27 cellular contexts compared by ENCODE assay signal in genomic region chr2:168734199-168734746, GRCh38.
"Had no signal": no experiment of that assay in that cellular context is flagged by ENCODE, and none has a peak within 500 bp of the region (broad histone marks: within the 10 kb centered on the region; RNA-seq: fewer than 3 reads in every experiment).

No MANE protein-coding gene starts in this region.

- ATAC-seq: activated CD4-positive, CD25-positive, alpha-beta regulatory T cell treated with anti-CD3 and anti-CD28 coated beads, Interleukin-2, amount 50 U/mL, for 24 hours; activated T-cell treated with anti-CD3 and anti-CD28 coated beads, Interleukin-2, amount 50 U/mL, for 4 hours; activated T-helper 17 cell treated with anti-CD3 and anti-CD28 coated beads, Interleukin-2, amount 50 U/mL, for 72 hours; gastroesophageal sphincter; left lung; mucosa of descending colon; pancreas; T-helper 17 cell had no signal

- H3K27me3 ChIP-seq: gastroesophageal sphincter, left lung, pancreas had no signal

- H3K4me3 ChIP-seq: gastroesophageal sphincter, left lung, mucosa of descending colon, pancreas, prostate gland, skin epidermis, thoracic aorta had no signal

- H3K27ac Mint-ChIP-seq: activated T-helper 17 cell treated with anti-CD3 and anti-CD28 coated beads, Interleukin-2, amount 50 U/mL, for 72 hours; stimulated activated naive CD8-positive, alpha-beta T cell treated with anti-CD3 and anti-CD28 coated beads, Interleukin-15, Interleukin-2, amounts not matched to agents 100 ng/mL and 50 ng/mL, for 24 hours; T-helper 17 cell had no signal

- H3K27ac ChIP-seq: gastroesophageal sphincter, left lung, pancreas, prostate gland, skin epidermis, thoracic aorta, WERI-Rb-1 had no signal

- H3K9me3 ChIP-seq: gastroesophageal sphincter, left lung, mucosa of descending colon, pancreas, prostate gland, thoracic aorta had no signal

- H3K4me3 Mint-ChIP-seq: activated T-cell treated with anti-CD3 and anti-CD28 coated beads, Interleukin-2, amount 50 U/mL, for 4 hours; activated T-helper 17 cell treated with anti-CD3 and anti-CD28 coated beads, Interleukin-2, amount 50 U/mL, for 72 hours; naive B cell; stimulated activated naive CD8-positive, alpha-beta T cell treated with anti-CD3 and anti-CD28 coated beads, Interleukin-15, Interleukin-2, amounts not matched to agents 100 ng/mL and 50 ng/mL, for 24 hours; T-helper 17 cell had no signal

- H3K4me1 Mint-ChIP-seq: naive B cell had no signal

- DNase-seq: activated CD4-positive, alpha-beta T cell treated with anti-CD3 and anti-CD28 coated beads for 48 hours; activated CD4-positive, alpha-beta T cell treated with anti-CD3 and anti-CD28 coated beads, Interleukin-2, amount 50 U/mL, for 48 hours; activated gamma-delta T cell treated with Interleukin-2 at 50 U/mL for 16 hours; activated naive CD4-positive, alpha-beta T cell treated with anti-CD3 and anti-CD28 coated beads, Interleukin-2, amount 50 U/mL, for 16 hours; activated T-cell treated with anti-CD3 and anti-CD28 coated beads, Interleukin-2, amount 50 U/mL, for 4 hours; amniotic stem cell; central memory CD4-positive, alpha-beta T cell; dermis blood vessel endothelial cell; effector CD4-positive, alpha-beta T cell; kidney glomerular epithelial cell; left lung; mucosa of descending colon; naive B cell; nucleus accumbens; pancreas; stimulated activated CD4-positive, alpha-beta T cell treated with anti-CD3 and anti-CD28 coated beads, Interleukin-12 subunit alpha, Interleukin-12 subunit beta, amount 100 ng/mL, for 4 hours; stimulated activated CD4-positive, alpha-beta T cell treated with anti-CD3 and anti-CD28 coated beads, Interleukin-4, amount 100 ng/mL, for 1 hour; T-helper 17 cell; T1000; WERI-Rb-1 had no signal

- H3K36me3 ChIP-seq: gastroesophageal sphincter, left lung, pancreas, prostate gland, thoracic aorta, WERI-Rb-1 had no signal

- H3K27me3 Mint-ChIP-seq: activated T-helper 17 cell treated with anti-CD3 and anti-CD28 coated beads, Interleukin-2, amount 50 U/mL, for 72 hours; naive B cell; stimulated activated naive CD8-positive, alpha-beta T cell treated with anti-CD3 and anti-CD28 coated beads, Interleukin-15, Interleukin-2, amounts not matched to agents 100 ng/mL and 50 ng/mL, for 24 hours; T-helper 17 cell had no signal

- H3K4me1 ChIP-seq: pancreas, prostate gland had no signal

- H3K9me3 Mint-ChIP-seq: activated T-cell treated with anti-CD3 and anti-CD28 coated beads, Interleukin-2, amount 50 U/mL, for 4 hours; activated T-helper 17 cell treated with anti-CD3 and anti-CD28 coated beads, Interleukin-2, amount 50 U/mL, for 72 hours; naive B cell; stimulated activated naive CD8-positive, alpha-beta T cell treated with anti-CD3 and anti-CD28 coated beads, Interleukin-15, Interleukin-2, amounts not matched to agents 100 ng/mL and 50 ng/mL, for 24 hours had no signal
